ENCODE assay signal across 1 cellular context in the genomic region with DNA sequence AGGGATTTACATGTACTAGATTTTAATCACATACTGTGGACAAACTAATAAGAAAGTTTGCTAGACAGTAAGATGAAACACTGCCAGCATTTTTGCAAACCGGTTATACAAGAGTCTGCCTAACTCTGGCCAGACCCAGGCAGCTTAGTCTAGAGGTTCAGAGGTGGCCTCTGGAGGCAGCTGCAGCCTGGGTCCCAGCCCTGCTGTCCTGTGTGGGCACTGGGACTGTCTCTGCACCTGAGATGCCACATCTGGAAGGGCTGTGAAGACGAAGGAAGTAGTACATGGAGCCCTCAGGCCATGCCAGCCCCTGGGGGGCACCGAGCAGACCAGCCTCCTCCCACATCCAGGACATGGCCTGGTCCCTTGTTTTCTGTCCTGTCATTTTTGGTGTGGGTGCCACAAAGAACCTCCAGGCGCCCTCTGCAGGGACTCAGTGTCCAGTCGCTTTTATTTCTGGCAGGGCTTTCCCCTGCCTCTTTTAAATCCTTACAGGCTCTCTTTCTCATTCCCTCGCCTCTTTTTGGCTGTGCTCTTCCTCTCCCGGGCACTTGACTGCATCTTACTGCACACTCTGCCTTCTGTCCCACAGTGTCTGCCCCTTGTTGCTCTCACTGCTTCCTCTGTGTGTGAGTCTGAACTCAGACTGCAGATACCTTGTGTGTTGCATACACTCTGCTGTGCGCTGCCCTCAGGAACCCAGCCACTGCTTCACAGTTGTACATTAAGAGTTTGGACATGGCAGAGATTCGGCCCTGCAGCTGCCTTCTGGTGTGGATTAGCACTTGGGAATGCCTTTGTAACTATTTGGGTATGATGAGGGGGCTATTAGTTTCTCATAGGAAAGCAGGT.
A peak's percentile ranks its signal among the peaks of the same experiment; 100 is the strongest.
TF ChIP-seq lines count a peak whose summit lies in the region.

No MANE protein-coding gene starts in this region.

TF ChIP-seq in HepG2, 621 proteins besides CTCF, POLR2A, EP300 and RAD21 (continued from another document and continues in another):
- TF ChIP-seq RNF2 (conservative IDR thresholded peaks at IDR 0.05; ENCODE audit: low read depth) (no peak), CREB1 (IDR thresholded peaks at IDR 0.05) (no peak), CREB1 (CRISPR knock-in tag; IDR thresholded peaks at IDR 0.05) (no peak), TAF1 (CRISPR knock-in tag; IDR thresholded peaks at IDR 0.05) (no peak), TBL1XR1 (IDR thresholded peaks at IDR 0.05; ENCODE audit: borderline replicate concordance, low read length, partially characterized antibody) (no peak), GATA4 (IDR thresholded peaks at IDR 0.05; ENCODE audit: borderline replicate concordance, low read depth) (no peak), MEIS2 (CRISPR knock-in tag; IDR thresholded peaks at IDR 0.05) (no peak), FOXC1 (CRISPR knock-in tag; IDR thresholded peaks at IDR 0.05; ENCODE audit: borderline replicate concordance) (peak; percentile 85), SRY (CRISPR knock-in tag; IDR thresholded peaks at IDR 0.05) (no peak), TP53 (CRISPR knock-in tag; conservative IDR thresholded peaks at IDR 0.05) (no peak), ZSCAN22 (CRISPR knock-in tag; IDR thresholded peaks at IDR 0.05) (no peak), ZFX (CRISPR knock-in tag; IDR thresholded peaks at IDR 0.05; ENCODE audit: low read depth) (peak; percentile 52; the same call in 1 of the 2 replicates), SNAPC2 (CRISPR knock-in tag; IDR thresholded peaks at IDR 0.05) (no peak), MEF2D (CRISPR knock-in tag; IDR thresholded peaks at IDR 0.05) (peak; percentile 65; the same call in 1 of the 2 replicates), ZFP62 (CRISPR knock-in tag; IDR thresholded peaks at IDR 0.05) (no peak), MAFK (conservative IDR thresholded peaks at IDR 0.05 in 1 of 2, IDR thresholded peaks at IDR 0.05 in 1 of 2; ENCODE audit: low read length in 2 of 2) (no peak), ZNF709 (CRISPR knock-in tag; IDR thresholded peaks at IDR 0.05) (no peak), CBX2 (IDR thresholded peaks at IDR 0.05; ENCODE audit: low read depth, low read length) (no peak), CBX2 (CRISPR knock-in tag; IDR thresholded peaks at IDR 0.05; ENCODE audit: low read depth) (no peak), FOXA3 (CRISPR knock-in tag; IDR thresholded peaks at IDR 0.05) (0 out of 2 replicates have a peak, but pooled peaks have one; percentile 25), NPAS2 (CRISPR knock-in tag; IDR thresholded peaks at IDR 0.05; ENCODE audit: borderline replicate concordance) (no peak), MYNN (CRISPR knock-in tag; IDR thresholded peaks at IDR 0.05; ENCODE audit: low read depth) (no peak), JDP2 (CRISPR knock-in tag; IDR thresholded peaks at IDR 0.05; ENCODE audit: borderline replicate concordance) (no peak), SIX4 (CRISPR knock-in tag; IDR thresholded peaks at IDR 0.05) (no peak), AGO2 (optimal IDR thresholded peaks at IDR 0.05; ENCODE audit: low read depth, low read length) (no peak), ZNF772 (CRISPR knock-in tag; IDR thresholded peaks at IDR 0.05) (no peak), SP140L (CRISPR knock-in tag; IDR thresholded peaks at IDR 0.05; ENCODE audit: borderline replicate concordance) (0 out of 2 replicates have a peak, but pooled peaks have one; percentile 30), CBFB (CRISPR knock-in tag; IDR thresholded peaks at IDR 0.05) (no peak), POLR2G (IDR thresholded peaks at IDR 0.05; ENCODE audit: low read depth, low read length) (no peak), ZBTB20 (CRISPR knock-in tag; IDR thresholded peaks at IDR 0.05; ENCODE audit: borderline replicate concordance, low read depth) (no peak), CHCHD3 (CRISPR knock-in tag; IDR thresholded peaks at IDR 0.05) (no peak), MEIS1 (CRISPR knock-in tag; IDR thresholded peaks at IDR 0.05; ENCODE audit: borderline replicate concordance) (no peak), TAF15 (IDR thresholded peaks at IDR 0.05; ENCODE audit: low read depth, low read length, poor library complexity, severe bottlenecking) (no peak), HNF4G (IDR thresholded peaks at IDR 0.05; ENCODE audit: borderline replicate concordance, low read depth, low read length) (no peak), HNF4G (CRISPR knock-in tag; IDR thresholded peaks at IDR 0.05; ENCODE audit: borderline replicate concordance, low read depth) (0 out of 2 replicates have a peak, but pooled peaks have one; percentile 36), ZNF274 (CRISPR knock-in tag; IDR thresholded peaks at IDR 0.05) (no peak), ADNP (CRISPR knock-in tag; IDR thresholded peaks at IDR 0.05) (no peak), SOX6 (IDR thresholded peaks at IDR 0.05) (no peak), SOX6 (CRISPR knock-in tag; IDR thresholded peaks at IDR 0.05) (peak; percentile 42), HMG20B (CRISPR knock-in tag; conservative IDR thresholded peaks at IDR 0.05) (no peak), FOXP1 (IDR thresholded peaks at IDR 0.05) (no peak), FOXP1 (CRISPR knock-in tag; IDR thresholded peaks at IDR 0.05) (no peak)
- TF ChIP-seq, protein P1, sequence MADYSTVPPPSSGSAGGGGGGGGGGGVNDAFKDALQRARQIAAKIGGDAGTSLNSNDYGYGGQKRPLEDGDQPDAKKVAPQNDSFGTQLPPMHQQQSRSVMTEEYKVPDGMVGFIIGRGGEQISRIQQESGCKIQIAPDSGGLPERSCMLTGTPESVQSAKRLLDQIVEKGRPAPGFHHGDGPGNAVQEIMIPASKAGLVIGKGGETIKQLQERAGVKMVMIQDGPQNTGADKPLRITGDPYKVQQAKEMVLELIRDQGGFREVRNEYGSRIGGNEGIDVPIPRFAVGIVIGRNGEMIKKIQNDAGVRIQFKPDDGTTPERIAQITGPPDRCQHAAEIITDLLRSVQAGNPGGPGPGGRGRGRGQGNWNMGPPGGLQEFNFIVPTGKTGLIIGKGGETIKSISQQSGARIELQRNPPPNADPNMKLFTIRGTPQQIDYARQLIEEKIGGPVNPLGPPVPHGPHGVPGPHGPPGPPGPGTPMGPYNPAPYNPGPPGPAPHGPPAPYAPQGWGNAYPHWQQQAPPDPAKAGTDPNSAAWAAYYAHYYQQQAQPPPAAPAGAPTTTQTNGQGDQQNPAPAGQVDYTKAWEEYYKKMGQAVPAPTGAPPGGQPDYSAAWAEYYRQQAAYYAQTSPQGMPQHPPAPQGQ (CRISPR knock-in tag; IDR thresholded peaks at IDR 0.05; ENCODE audit: borderline replicate concordance), result no peak
- TF ChIP-seq, protein P2, sequence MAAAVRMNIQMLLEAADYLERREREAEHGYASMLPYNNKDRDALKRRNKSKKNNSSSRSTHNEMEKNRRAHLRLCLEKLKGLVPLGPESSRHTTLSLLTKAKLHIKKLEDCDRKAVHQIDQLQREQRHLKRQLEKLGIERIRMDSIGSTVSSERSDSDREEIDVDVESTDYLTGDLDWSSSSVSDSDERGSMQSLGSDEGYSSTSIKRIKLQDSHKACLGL (CRISPR knock-in tag; IDR thresholded peaks at IDR 0.05), result 0 out of 2 replicates have a peak, but pooled peaks have one; percentile 34
- TF ChIP-seq, protein P3, sequence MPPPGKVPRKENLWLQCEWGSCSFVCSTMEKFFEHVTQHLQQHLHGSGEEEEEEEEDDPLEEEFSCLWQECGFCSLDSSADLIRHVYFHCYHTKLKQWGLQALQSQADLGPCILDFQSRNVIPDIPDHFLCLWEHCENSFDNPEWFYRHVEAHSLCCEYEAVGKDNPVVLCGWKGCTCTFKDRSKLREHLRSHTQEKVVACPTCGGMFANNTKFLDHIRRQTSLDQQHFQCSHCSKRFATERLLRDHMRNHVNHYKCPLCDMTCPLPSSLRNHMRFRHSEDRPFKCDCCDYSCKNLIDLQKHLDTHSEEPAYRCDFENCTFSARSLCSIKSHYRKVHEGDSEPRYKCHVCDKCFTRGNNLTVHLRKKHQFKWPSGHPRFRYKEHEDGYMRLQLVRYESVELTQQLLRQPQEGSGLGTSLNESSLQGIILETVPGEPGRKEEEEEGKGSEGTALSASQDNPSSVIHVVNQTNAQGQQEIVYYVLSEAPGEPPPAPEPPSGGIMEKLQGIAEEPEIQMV (CRISPR knock-in tag; IDR thresholded peaks at IDR 0.05; ENCODE audit: low read depth), result no peak
- TF ChIP-seq, protein P4, sequence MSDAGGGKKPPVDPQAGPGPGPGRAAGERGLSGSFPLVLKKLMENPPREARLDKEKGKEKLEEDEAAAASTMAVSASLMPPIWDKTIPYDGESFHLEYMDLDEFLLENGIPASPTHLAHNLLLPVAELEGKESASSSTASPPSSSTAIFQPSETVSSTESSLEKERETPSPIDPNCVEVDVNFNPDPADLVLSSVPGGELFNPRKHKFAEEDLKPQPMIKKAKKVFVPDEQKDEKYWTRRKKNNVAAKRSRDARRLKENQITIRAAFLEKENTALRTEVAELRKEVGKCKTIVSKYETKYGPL (CRISPR knock-in tag; IDR thresholded peaks at IDR 0.05), result no peak
- TF ChIP-seq, protein P5, sequence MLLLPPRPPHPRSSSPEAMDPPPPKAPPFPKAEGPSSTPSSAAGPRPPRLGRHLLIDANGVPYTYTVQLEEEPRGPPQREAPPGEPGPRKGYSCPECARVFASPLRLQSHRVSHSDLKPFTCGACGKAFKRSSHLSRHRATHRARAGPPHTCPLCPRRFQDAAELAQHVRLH (CRISPR knock-in tag; IDR thresholded peaks at IDR 0.05; ENCODE audit: borderline replicate concordance, low read depth), result no peak
- TF ChIP-seq, protein P6, sequence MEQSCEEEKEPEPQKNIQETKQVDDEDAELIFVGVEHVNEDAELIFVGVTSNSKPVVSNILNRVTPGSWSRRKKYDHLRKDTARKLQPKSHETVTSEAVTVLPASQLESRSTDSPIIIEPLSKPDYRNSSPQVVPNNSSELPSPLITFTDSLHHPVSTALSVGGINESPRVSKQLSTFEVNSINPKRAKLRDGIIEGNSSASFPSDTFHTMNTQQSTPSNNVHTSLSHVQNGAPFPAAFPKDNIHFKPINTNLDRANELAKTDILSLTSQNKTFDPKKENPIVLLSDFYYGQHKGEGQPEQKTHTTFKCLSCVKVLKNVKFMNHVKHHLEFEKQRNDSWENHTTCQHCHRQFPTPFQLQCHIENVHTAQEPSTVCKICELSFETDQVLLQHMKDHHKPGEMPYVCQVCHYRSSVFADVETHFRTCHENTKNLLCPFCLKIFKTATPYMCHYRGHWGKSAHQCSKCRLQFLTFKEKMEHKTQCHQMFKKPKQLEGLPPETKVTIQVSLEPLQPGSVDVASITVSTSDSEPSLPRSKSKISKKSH (CRISPR knock-in tag; IDR thresholded peaks at IDR 0.05; ENCODE audit: borderline replicate concordance), result peak; percentile 17; the same call in 1 of the 2 replicates
- TF ChIP-seq, protein P7, sequence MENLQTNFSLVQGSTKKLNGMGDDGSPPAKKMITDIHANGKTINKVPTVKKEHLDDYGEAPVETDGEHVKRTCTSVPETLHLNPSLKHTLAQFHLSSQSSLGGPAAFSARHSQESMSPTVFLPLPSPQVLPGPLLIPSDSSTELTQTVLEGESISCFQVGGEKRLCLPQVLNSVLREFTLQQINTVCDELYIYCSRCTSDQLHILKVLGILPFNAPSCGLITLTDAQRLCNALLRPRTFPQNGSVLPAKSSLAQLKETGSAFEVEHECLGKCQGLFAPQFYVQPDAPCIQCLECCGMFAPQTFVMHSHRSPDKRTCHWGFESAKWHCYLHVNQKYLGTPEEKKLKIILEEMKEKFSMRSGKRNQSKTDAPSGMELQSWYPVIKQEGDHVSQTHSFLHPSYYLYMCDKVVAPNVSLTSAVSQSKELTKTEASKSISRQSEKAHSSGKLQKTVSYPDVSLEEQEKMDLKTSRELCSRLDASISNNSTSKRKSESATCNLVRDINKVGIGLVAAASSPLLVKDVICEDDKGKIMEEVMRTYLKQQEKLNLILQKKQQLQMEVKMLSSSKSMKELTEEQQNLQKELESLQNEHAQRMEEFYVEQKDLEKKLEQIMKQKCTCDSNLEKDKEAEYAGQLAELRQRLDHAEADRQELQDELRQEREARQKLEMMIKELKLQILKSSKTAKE (CRISPR knock-in tag; IDR thresholded peaks at IDR 0.05; ENCODE audit: borderline replicate concordance), result no peak
- TF ChIP-seq, protein P8, sequence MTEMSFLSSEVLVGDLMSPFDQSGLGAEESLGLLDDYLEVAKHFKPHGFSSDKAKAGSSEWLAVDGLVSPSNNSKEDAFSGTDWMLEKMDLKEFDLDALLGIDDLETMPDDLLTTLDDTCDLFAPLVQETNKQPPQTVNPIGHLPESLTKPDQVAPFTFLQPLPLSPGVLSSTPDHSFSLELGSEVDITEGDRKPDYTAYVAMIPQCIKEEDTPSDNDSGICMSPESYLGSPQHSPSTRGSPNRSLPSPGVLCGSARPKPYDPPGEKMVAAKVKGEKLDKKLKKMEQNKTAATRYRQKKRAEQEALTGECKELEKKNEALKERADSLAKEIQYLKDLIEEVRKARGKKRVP (CRISPR knock-in tag; IDR thresholded peaks at IDR 0.05), result no peak
- TF ChIP-seq, protein P9, sequence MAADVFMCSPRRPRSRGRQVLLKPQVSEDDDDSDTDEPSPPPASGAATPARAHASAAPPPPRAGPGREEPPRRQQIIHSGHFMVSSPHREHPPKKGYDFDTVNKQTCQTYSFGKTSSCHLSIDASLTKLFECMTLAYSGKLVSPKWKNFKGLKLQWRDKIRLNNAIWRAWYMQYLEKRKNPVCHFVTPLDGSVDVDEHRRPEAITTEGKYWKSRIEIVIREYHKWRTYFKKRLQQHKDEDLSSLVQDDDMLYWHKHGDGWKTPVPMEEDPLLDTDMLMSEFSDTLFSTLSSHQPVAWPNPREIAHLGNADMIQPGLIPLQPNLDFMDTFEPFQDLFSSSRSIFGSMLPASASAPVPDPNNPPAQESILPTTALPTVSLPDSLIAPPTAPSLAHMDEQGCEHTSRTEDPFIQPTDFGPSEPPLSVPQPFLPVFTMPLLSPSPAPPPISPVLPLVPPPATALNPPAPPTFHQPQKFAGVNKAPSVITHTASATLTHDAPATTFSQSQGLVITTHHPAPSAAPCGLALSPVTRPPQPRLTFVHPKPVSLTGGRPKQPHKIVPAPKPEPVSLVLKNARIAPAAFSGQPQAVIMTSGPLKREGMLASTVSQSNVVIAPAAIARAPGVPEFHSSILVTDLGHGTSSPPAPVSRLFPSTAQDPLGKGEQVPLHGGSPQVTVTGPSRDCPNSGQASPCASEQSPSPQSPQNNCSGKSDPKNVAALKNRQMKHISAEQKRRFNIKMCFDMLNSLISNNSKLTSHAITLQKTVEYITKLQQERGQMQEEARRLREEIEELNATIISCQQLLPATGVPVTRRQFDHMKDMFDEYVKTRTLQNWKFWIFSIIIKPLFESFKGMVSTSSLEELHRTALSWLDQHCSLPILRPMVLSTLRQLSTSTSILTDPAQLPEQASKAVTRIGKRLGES (CRISPR knock-in tag; IDR thresholded peaks at IDR 0.05; ENCODE audit: borderline replicate concordance), result no peak
